Comparison of ENCODE assay signal across 1 cellular context in the genomic region with DNA sequence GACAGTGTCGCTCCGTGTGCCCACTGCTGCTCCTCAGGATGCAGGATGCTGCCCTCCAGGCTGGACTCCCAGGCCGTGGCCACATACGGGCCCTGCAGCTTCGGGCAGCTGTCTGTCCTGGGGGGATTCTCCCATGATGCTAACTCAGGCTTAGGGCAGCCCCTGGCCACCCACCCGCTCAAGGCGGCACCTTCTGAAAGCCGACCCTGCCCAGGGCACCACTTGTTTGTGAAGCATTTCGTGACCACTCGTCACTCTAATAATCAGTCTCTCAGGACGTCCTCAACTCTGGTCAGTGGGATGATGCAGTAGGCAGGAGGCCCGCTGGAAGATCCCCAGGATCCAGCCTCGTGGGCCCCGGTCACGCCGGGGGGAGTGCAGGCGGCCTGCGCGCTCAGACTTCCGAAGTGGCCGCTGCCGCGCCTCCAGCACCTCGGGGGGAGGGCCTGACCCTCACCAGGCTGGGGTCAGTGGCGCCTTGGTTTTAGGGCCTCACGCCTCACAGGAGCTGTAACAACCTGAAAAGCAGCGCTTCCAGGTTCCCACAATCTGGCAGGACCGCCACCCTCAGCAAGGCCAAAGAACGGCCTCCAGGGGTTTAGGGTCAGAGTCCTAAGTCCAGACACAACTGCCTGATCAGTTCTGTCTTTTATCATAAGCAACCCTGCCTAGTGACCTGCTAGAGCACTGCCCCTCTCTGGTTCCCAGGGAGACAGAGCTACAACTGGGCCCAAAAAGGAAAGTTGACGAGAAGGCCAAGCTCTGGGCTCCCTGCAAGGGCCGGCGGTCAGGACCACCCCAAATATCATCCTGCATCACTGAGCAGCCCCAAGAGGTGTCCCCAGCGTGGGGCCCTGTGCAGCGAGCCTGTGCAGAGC.
A peak's percentile ranks its signal among the peaks of the same experiment; 100 is the strongest.
TF ChIP-seq lines count a peak whose summit lies in the region.

No MANE protein-coding gene starts in this region.

TF ChIP-seq in HepG2, 621 proteins besides CTCF, POLR2A, EP300 and RAD21 (continued from another document and continues in another):
- TF ChIP-seq, protein P1, sequence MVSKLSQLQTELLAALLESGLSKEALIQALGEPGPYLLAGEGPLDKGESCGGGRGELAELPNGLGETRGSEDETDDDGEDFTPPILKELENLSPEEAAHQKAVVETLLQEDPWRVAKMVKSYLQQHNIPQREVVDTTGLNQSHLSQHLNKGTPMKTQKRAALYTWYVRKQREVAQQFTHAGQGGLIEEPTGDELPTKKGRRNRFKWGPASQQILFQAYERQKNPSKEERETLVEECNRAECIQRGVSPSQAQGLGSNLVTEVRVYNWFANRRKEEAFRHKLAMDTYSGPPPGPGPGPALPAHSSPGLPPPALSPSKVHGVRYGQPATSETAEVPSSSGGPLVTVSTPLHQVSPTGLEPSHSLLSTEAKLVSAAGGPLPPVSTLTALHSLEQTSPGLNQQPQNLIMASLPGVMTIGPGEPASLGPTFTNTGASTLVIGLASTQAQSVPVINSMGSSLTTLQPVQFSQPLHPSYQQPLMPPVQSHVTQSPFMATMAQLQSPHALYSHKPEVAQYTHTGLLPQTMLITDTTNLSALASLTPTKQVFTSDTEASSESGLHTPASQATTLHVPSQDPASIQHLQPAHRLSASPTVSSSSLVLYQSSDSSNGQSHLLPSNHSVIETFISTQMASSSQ (IDR thresholded peaks at IDR 0.05; ENCODE audit: low read depth): no peak
- TF ChIP-seq, protein P1 (CRISPR knock-in tag; IDR thresholded peaks at IDR 0.05; ENCODE audit: borderline replicate concordance): no peak
- TF ChIP-seq ZFX (CRISPR knock-in tag; IDR thresholded peaks at IDR 0.05; ENCODE audit: low read depth): peak; percentile 40; the same call in 1 of the 2 replicates
- peak; percentile 29; the same call in 1 of the 2 replicates for TF ChIP-seq ISL2 (CRISPR knock-in tag; IDR thresholded peaks at IDR 0.05)
- no peak for TF ChIP-seq BCLAF1 (IDR thresholded peaks at IDR 0.05)
- TF ChIP-seq, protein P2, sequence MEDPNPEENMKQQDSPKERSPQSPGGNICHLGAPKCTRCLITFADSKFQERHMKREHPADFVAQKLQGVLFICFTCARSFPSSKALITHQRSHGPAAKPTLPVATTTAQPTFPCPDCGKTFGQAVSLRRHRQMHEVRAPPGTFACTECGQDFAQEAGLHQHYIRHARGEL (CRISPR knock-in tag; IDR thresholded peaks at IDR 0.05): peak; percentile 69; the same call in 1 of the 2 replicates
- TF ChIP-seq, protein P3, sequence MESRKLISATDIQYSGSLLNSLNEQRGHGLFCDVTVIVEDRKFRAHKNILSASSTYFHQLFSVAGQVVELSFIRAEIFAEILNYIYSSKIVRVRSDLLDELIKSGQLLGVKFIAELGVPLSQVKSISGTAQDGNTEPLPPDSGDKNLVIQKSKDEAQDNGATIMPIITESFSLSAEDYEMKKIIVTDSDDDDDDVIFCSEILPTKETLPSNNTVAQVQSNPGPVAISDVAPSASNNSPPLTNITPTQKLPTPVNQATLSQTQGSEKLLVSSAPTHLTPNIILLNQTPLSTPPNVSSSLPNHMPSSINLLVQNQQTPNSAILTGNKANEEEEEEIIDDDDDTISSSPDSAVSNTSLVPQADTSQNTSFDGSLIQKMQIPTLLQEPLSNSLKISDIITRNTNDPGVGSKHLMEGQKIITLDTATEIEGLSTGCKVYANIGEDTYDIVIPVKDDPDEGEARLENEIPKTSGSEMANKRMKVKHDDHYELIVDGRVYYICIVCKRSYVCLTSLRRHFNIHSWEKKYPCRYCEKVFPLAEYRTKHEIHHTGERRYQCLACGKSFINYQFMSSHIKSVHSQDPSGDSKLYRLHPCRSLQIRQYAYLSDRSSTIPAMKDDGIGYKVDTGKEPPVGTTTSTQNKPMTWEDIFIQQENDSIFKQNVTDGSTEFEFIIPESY (CRISPR knock-in tag; IDR thresholded peaks at IDR 0.05): peak; percentile 99
- TF ChIP-seq SPEN (CRISPR knock-in tag; IDR thresholded peaks at IDR 0.05; ENCODE audit: low read depth): peak; percentile 75
- TF ChIP-seq NR3C1 (CRISPR knock-in tag; IDR thresholded peaks at IDR 0.05): no peak
- TF ChIP-seq, protein P4, sequence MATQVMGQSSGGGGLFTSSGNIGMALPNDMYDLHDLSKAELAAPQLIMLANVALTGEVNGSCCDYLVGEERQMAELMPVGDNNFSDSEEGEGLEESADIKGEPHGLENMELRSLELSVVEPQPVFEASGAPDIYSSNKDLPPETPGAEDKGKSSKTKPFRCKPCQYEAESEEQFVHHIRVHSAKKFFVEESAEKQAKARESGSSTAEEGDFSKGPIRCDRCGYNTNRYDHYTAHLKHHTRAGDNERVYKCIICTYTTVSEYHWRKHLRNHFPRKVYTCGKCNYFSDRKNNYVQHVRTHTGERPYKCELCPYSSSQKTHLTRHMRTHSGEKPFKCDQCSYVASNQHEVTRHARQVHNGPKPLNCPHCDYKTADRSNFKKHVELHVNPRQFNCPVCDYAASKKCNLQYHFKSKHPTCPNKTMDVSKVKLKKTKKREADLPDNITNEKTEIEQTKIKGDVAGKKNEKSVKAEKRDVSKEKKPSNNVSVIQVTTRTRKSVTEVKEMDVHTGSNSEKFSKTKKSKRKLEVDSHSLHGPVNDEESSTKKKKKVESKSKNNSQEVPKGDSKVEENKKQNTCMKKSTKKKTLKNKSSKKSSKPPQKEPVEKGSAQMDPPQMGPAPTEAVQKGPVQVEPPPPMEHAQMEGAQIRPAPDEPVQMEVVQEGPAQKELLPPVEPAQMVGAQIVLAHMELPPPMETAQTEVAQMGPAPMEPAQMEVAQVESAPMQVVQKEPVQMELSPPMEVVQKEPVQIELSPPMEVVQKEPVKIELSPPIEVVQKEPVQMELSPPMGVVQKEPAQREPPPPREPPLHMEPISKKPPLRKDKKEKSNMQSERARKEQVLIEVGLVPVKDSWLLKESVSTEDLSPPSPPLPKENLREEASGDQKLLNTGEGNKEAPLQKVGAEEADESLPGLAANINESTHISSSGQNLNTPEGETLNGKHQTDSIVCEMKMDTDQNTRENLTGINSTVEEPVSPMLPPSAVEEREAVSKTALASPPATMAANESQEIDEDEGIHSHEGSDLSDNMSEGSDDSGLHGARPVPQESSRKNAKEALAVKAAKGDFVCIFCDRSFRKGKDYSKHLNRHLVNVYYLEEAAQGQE (IDR thresholded peaks at IDR 0.05; ENCODE audit: borderline replicate concordance in 1 of 2, low read depth in 1 of 2, low read length in 2 of 2): no peak; a peak in 1 of 4 replicates
- peak; percentile 62; the same call in 1 of the 2 replicates for TF ChIP-seq BCL3 (CRISPR knock-in tag; IDR thresholded peaks at IDR 0.05)
- peak; percentile 61; the same call in 1 of the 2 replicates for TF ChIP-seq RFX1 (IDR thresholded peaks at IDR 0.05)
- peak; percentile 23; the same call in 1 of the 2 replicates for TF ChIP-seq BRF2 (CRISPR knock-in tag; IDR thresholded peaks at IDR 0.05)
- TF ChIP-seq ZNF572 (CRISPR knock-in tag; IDR thresholded peaks at IDR 0.05): 0 out of 2 replicates have a peak, but pooled peaks have one; percentile 16
- TF ChIP-seq ZBTB38 (CRISPR knock-in tag; IDR thresholded peaks at IDR 0.05): peak; percentile 84
- TF ChIP-seq ZNF496 (CRISPR knock-in tag; IDR thresholded peaks at IDR 0.05; ENCODE audit: insufficient replicate concordance): no peak
- TF ChIP-seq LCORL (IDR thresholded peaks at IDR 0.05): no peak
- TF ChIP-seq LCORL (CRISPR knock-in tag; IDR thresholded peaks at IDR 0.05): peak; percentile 92
- peak; percentile 74 for TF ChIP-seq TARDBP (CRISPR knock-in tag; IDR thresholded peaks at IDR 0.05)
- TF ChIP-seq SOX5 (CRISPR knock-in tag; IDR thresholded peaks at IDR 0.05; ENCODE audit: borderline replicate concordance): peak; percentile 36; the same call in 1 of the 2 replicates
- no peak for TF ChIP-seq JUND (CRISPR knock-in tag; IDR thresholded peaks at IDR 0.05)
- peak; percentile 33; the same call in 1 of the 2 replicates for TF ChIP-seq HNRNPL (IDR thresholded peaks at IDR 0.05; ENCODE audit: low read depth, low read length)
- TF ChIP-seq ZNF850 (CRISPR knock-in tag; conservative IDR thresholded peaks at IDR 0.05): no peak
- TF ChIP-seq, protein P5, sequence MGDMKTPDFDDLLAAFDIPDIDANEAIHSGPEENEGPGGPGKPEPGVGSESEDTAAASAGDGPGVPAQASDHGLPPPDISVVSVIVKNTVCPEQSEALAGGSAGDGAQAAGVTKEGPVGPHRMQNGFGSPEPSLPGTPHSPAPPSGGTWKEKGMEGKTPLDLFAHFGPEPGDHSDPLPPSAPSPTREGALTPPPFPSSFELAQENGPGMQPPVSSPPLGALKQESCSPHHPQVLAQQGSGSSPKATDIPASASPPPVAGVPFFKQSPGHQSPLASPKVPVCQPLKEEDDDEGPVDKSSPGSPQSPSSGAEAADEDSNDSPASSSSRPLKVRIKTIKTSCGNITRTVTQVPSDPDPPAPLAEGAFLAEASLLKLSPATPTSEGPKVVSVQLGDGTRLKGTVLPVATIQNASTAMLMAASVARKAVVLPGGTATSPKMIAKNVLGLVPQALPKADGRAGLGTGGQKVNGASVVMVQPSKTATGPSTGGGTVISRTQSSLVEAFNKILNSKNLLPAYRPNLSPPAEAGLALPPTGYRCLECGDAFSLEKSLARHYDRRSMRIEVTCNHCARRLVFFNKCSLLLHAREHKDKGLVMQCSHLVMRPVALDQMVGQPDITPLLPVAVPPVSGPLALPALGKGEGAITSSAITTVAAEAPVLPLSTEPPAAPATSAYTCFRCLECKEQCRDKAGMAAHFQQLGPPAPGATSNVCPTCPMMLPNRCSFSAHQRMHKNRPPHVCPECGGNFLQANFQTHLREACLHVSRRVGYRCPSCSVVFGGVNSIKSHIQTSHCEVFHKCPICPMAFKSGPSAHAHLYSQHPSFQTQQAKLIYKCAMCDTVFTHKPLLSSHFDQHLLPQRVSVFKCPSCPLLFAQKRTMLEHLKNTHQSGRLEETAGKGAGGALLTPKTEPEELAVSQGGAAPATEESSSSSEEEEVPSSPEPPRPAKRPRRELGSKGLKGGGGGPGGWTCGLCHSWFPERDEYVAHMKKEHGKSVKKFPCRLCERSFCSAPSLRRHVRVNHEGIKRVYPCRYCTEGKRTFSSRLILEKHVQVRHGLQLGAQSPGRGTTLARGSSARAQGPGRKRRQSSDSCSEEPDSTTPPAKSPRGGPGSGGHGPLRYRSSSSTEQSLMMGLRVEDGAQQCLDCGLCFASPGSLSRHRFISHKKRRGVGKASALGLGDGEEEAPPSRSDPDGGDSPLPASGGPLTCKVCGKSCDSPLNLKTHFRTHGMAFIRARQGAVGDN (CRISPR knock-in tag; IDR thresholded peaks at IDR 0.05): peak; percentile 81
- no peak for TF ChIP-seq ZNF317 (CRISPR knock-in tag; IDR thresholded peaks at IDR 0.05)
- 0 out of 2 replicates have a peak, but pooled peaks have one; percentile 5 for TF ChIP-seq FOXC1 (CRISPR knock-in tag; IDR thresholded peaks at IDR 0.05; ENCODE audit: borderline replicate concordance)
- TF ChIP-seq KDM5B (CRISPR knock-in tag; IDR thresholded peaks at IDR 0.05; ENCODE audit: borderline replicate concordance): peak; percentile 52; the same call in 1 of the 2 replicates
- TF ChIP-seq SAP130 (CRISPR knock-in tag; IDR thresholded peaks at IDR 0.05; ENCODE audit: low read depth): 0 out of 2 replicates have a peak, but pooled peaks have one; percentile 12
- no peak for TF ChIP-seq DMAP1 (CRISPR knock-in tag; IDR thresholded peaks at IDR 0.05)
- TF ChIP-seq TBL1XR1 (IDR thresholded peaks at IDR 0.05; ENCODE audit: borderline replicate concordance, low read length, partially characterized antibody): no peak
- no peak for TF ChIP-seq ZNF83 (CRISPR knock-in tag; IDR thresholded peaks at IDR 0.05; ENCODE audit: borderline replicate concordance)
- 0 out of 2 replicates have a peak, but pooled peaks have one; percentile 2 for TF ChIP-seq STAG1 (CRISPR knock-in tag; IDR thresholded peaks at IDR 0.05)
